Comparison of ENCODE assay signal across 17 cellular contexts in the genomic region with DNA sequence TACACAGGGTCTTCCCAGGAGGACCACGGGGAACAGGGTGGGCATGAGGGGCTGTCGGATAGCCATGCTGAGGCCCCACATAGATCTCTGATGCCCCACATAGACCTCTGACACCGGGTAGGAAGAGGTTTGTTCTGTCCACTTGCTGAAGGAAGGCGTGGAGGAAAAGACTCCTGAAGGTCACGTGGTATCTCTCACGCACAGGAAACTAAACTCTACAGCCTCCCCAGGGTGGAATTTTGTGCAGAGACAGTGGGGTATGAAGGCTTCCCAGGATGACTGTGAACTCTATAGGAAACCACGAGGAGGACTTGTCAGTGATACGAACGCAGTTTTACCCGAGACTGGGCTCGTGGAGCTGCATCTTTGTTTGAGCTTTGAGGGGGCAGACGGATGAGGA. TPM values are rescaled to one million over a fixed set of nuclear protein-coding genes. Genes with fewer than 3 reads are reported as not detected.
DNase-seq lines count a peak whose midpoint lies in the region; ATAC-seq and TF ChIP-seq lines count a peak whose summit lies in the region.
"Had no signal": no experiment of that assay in that cellular context is flagged by ENCODE, and none has a peak within 500 bp of the region (broad histone marks: within the 10 kb centered on the region; RNA-seq: fewer than 3 reads in every experiment).

No MANE protein-coding gene starts in this region.

- H3K9me3 Mint-ChIP-seq in activated CD4-positive, alpha-beta memory T cell treated with anti-CD3 and anti-CD28 coated beads, Interleukin-2, amount 10 ng/mL, durations not matched to agents 7 days and 5 days: no peaks in the 10 kb centered on the region
- no peaks in the 10 kb centered on the region for H3K9me3 Mint-ChIP-seq in activated CD4-positive, alpha-beta memory T cell treated with anti-CD3 and anti-CD28 coated beads for 36 hours
- no peaks in the 10 kb centered on the region for H3K9me3 Mint-ChIP-seq in type B pancreatic cell

- intact Hi-C loops in activated CD4-positive, alpha-beta memory T cell treated with anti-CD3 and anti-CD28 coated beads for 36 hours (cut with micrococcal nuclease): no loop called here
- intact Hi-C loops in lower lobe of right lung (cut with DNase I): no loop called here

- peak overlapping the region; percentile 59 for H3K27ac ChIP-seq in caudate nucleus (ENCODE audit: low read depth, low read length)
- H3K27ac ChIP-seq in lower lobe of right lung: peak overlapping the region; percentile 58
- peak overlapping the region in 2 of 4 donors; percentile 50 to 60 for H3K27ac ChIP-seq in Peyer's patch
- H3K27ac ChIP-seq: ovary had no signal

- no peak for ATAC-seq in lower lobe of right lung
- no peak for ATAC-seq in GM18873 (IDR thresholded peaks at IDR 0.05; ENCODE audit: low FRiP score, unreplicated experiment)
- ATAC-seq: activated CD8-positive, alpha-beta T cell treated with anti-CD3 and anti-CD28 coated beads, Interleukin-2, amount 10 ng/mL, durations not matched to agents 7 days and 5 days; SK-N-SH treated with all-trans-retinoic acid at 6 μM for 48 hours; stimulated activated naive CD8-positive, alpha-beta T cell treated with anti-CD3 and anti-CD28 coated beads, Interleukin-15, Interleukin-2, amounts not matched to agents 100 U/mL and 50 U/mL, for 24 hours had no signal

- TF ChIP-seq CTCF in lower lobe of right lung (IDR thresholded peaks at IDR 0.05) (no peak), type B pancreatic cell (conservative IDR thresholded peaks at IDR 0.05) (no peak), Peyer's patch (IDR thresholded peaks at IDR 0.05) (no peak)

- H3K9me3 ChIP-seq in lower lobe of right lung: no peaks in the 10 kb centered on the region
- H3K9me3 ChIP-seq in Peyer's patch: no peaks in the 10 kb centered on the region
- H3K9me3 ChIP-seq: Caco-2, ovary had no signal

- no peaks in the 10 kb centered on the region for H3K36me3 Mint-ChIP-seq in activated CD4-positive, alpha-beta memory T cell treated with anti-CD3 and anti-CD28 coated beads, Interleukin-2, amount 10 ng/mL, durations not matched to agents 7 days and 5 days (ENCODE audit: low read depth)
- no peaks in the 10 kb centered on the region for H3K36me3 Mint-ChIP-seq in activated CD4-positive, alpha-beta memory T cell treated with anti-CD3 and anti-CD28 coated beads for 36 hours
- H3K36me3 Mint-ChIP-seq in type B pancreatic cell: no peaks in the 10 kb centered on the region

- CTCF ChIA-PET in activated CD4-positive, alpha-beta memory T cell treated with anti-CD3 and anti-CD28 coated beads, Interleukin-2, amount 10 ng/mL, durations not matched to agents 7 days and 5 days (lab: Charles Lee): interaction anchor here (0.7 kb wide), 1 partner anchor 265 kb away, joined by 3 read pairs; no protein-coding TSS in a partner anchor
- CTCF ChIA-PET in activated CD4-positive, alpha-beta memory T cell treated with anti-CD3 and anti-CD28 coated beads for 36 hours (lab: Charles Lee): interaction anchor here (2.0 to 2.7 kb wide), 2 partner anchors 33 to 36 kb away, joined by 5 to 12 read pairs; no protein-coding TSS in a partner anchor

- peaks cover 30% of the 10 kb centered on the region for H3K4me1 ChIP-seq in lower lobe of right lung
- peaks cover 0 to 40% (median 2%) of the 10 kb centered on the region in 4 donors for H3K4me1 ChIP-seq in Peyer's patch
- H3K4me1 ChIP-seq: Caco-2 had no signal

- H3K4me3 ChIP-seq in lower lobe of right lung: peak overlapping the region; percentile 11
- no peak overlapping the region for H3K4me3 ChIP-seq in Peyer's patch
- H3K4me3 ChIP-seq: ovary had no signal

- H3K4me1 Mint-ChIP-seq in activated CD4-positive, alpha-beta memory T cell treated with anti-CD3 and anti-CD28 coated beads, Interleukin-2, amount 10 ng/mL, durations not matched to agents 7 days and 5 days: peaks cover 22% of the 10 kb centered on the region
- H3K4me1 Mint-ChIP-seq in activated CD4-positive, alpha-beta memory T cell treated with anti-CD3 and anti-CD28 coated beads for 36 hours (ENCODE audit: low read depth): peaks cover 17% of the 10 kb centered on the region
- H3K4me1 Mint-ChIP-seq in type B pancreatic cell (ENCODE audit: unreplicated experiment): peaks cover 16% of the 10 kb centered on the region

- POLR2A ChIA-PET in activated CD4-positive, alpha-beta memory T cell treated with anti-CD3 and anti-CD28 coated beads, Interleukin-2, amount 10 ng/mL, durations not matched to agents 7 days and 5 days (lab: Charles Lee): no interaction called here
- POLR2A ChIA-PET in activated CD4-positive, alpha-beta memory T cell treated with anti-CD3 and anti-CD28 coated beads for 36 hours (lab: Charles Lee): no interaction called here

- peaks cover 1% of the 10 kb centered on the region for H3K27me3 Mint-ChIP-seq in activated CD4-positive, alpha-beta memory T cell treated with anti-CD3 and anti-CD28 coated beads, Interleukin-2, amount 10 ng/mL, durations not matched to agents 7 days and 5 days
- H3K27me3 Mint-ChIP-seq in activated CD4-positive, alpha-beta memory T cell treated with anti-CD3 and anti-CD28 coated beads for 36 hours: no peaks in the 10 kb centered on the region
- peaks cover 15% of the 10 kb centered on the region for H3K27me3 Mint-ChIP-seq in type B pancreatic cell

- H3K27me3 ChIP-seq in lower lobe of right lung (ENCODE audit: low read depth): no peaks in the 10 kb centered on the region
- no peaks in the 10 kb centered on the region for H3K27me3 ChIP-seq in Peyer's patch
- H3K27me3 ChIP-seq: ovary had no signal

- no peak for DNase-seq in activated CD4-positive, alpha-beta memory T cell treated with anti-CD3 and anti-CD28 coated beads, Interleukin-2, amount 10 ng/mL, durations not matched to agents 7 days and 5 days
- DNase-seq in activated CD4-positive, alpha-beta memory T cell treated with anti-CD3 and anti-CD28 coated beads for 36 hours: no peak
- peak in 6 of 61 donors; percentile 12 to 38 (median 25) for DNase-seq in caudate nucleus (lab: John Stamatoyannopoulos, UW)
- DNase-seq in lower lobe of right lung: no peak
- no peak for DNase-seq in type B pancreatic cell (ENCODE audit: extremely low spot score, unreplicated experiment)
- no peak for DNase-seq in effector CD8-positive, alpha-beta T cell (lab: John Stamatoyannopoulos, UW)
- DNase-seq in Peyer's patch: no peak
- DNase-seq: activated CD8-positive, alpha-beta T cell treated with anti-CD3 and anti-CD28 coated beads, Interleukin-2, amount 10 ng/mL, durations not matched to agents 7 days and 5 days; Caco-2; KBM-7; midbrain; NCI-H1105; ovary; stimulated activated naive CD8-positive, alpha-beta T cell treated with anti-CD3 and anti-CD28 coated beads, Interleukin-15, Interleukin-2, amounts not matched to agents 100 U/mL and 50 U/mL, for 24 hours had no signal

- H3K27ac Mint-ChIP-seq in activated CD4-positive, alpha-beta memory T cell treated with anti-CD3 and anti-CD28 coated beads, Interleukin-2, amount 10 ng/mL, durations not matched to agents 7 days and 5 days: no peak overlapping the region
- no peak overlapping the region for H3K27ac Mint-ChIP-seq in activated CD4-positive, alpha-beta memory T cell treated with anti-CD3 and anti-CD28 coated beads for 36 hours
- peak overlapping the region; percentile 43 for H3K27ac Mint-ChIP-seq in type B pancreatic cell
- H3K27ac Mint-ChIP-seq: activated CD8-positive, alpha-beta T cell treated with anti-CD3 and anti-CD28 coated beads, Interleukin-2, amount 10 ng/mL, durations not matched to agents 7 days and 5 days had no signal

- H3K4me3 Mint-ChIP-seq in activated CD4-positive, alpha-beta memory T cell treated with anti-CD3 and anti-CD28 coated beads, Interleukin-2, amount 10 ng/mL, durations not matched to agents 7 days and 5 days: peak overlapping the region; percentile 19
- no peak overlapping the region for H3K4me3 Mint-ChIP-seq in activated CD4-positive, alpha-beta memory T cell treated with anti-CD3 and anti-CD28 coated beads for 36 hours
- H3K4me3 Mint-ChIP-seq in type B pancreatic cell: peak overlapping the region; percentile 42
- H3K4me3 Mint-ChIP-seq: activated CD8-positive, alpha-beta T cell treated with anti-CD3 and anti-CD28 coated beads, Interleukin-2, amount 10 ng/mL, durations not matched to agents 7 days and 5 days had no signal

- no peak for TF ChIP-seq POLR2A in Peyer's patch (IDR thresholded peaks at IDR 0.05)

- no peaks in the 10 kb centered on the region for H3K36me3 ChIP-seq in lower lobe of right lung
- no peaks in the 10 kb centered on the region for H3K36me3 ChIP-seq in Peyer's patch
- H3K36me3 ChIP-seq: ovary had no signal

RNA-seq across cellular contexts. Expression of a gene that starts 2.8 kb away (rescaled TPM):
- 1 to 10 TPM; 7.0 to 7.7 TPM for total RNA-seq in activated CD4-positive, alpha-beta memory T cell treated with anti-CD3 and anti-CD28 coated beads, Interleukin-2, amount 10 ng/mL, durations not matched to agents 7 days and 5 days
- 1 to 10 TPM; 5.0 to 5.6 TPM for total RNA-seq in activated CD4-positive, alpha-beta memory T cell treated with anti-CD3 and anti-CD28 coated beads for 36 hours
- total RNA-seq in lower lobe of right lung: 11.7 TPM
- 11.7 and 19.0 TPM in 2 replicates for total RNA-seq in type B pancreatic cell (ENCODE audit: low replicate concordance)
- 10 to 100 TPM in 3 of 4 donors, 1 to 10 TPM in 1; 7.7 to 22.3 (median 14.9) TPM for total RNA-seq in Peyer's patch

RNA-seq across cellular contexts. Expression of a gene that starts 41.4 kb away (rescaled TPM):
- total RNA-seq in activated CD4-positive, alpha-beta memory T cell treated with anti-CD3 and anti-CD28 coated beads, Interleukin-2, amount 10 ng/mL, durations not matched to agents 7 days and 5 days: under 1 TPM; 0.05 to 0.13 TPM
- under 1 TPM; 0.14 to 0.19 TPM for total RNA-seq in activated CD4-positive, alpha-beta memory T cell treated with anti-CD3 and anti-CD28 coated beads for 36 hours
- total RNA-seq in lower lobe of right lung (2.5 TPM), type B pancreatic cell (ENCODE audit: low replicate concordance) (8.5 and 10.9 TPM in 2 replicates), Peyer's patch (not detected)
- total RNA-seq: fibroblast of villous mesenchyme had no signal

RNA-seq across cellular contexts. Expression of a gene that starts 55.5 kb away (rescaled TPM):
- not detected for total RNA-seq in activated CD4-positive, alpha-beta memory T cell treated with anti-CD3 and anti-CD28 coated beads, Interleukin-2, amount 10 ng/mL, durations not matched to agents 7 days and 5 days
- not detected for total RNA-seq in activated CD4-positive, alpha-beta memory T cell treated with anti-CD3 and anti-CD28 coated beads for 36 hours
- total RNA-seq in lower lobe of right lung (6.6 TPM), type B pancreatic cell (ENCODE audit: low replicate concordance) (4.3 and 7.4 TPM in 2 replicates), Peyer's patch (under 1 TPM in 3 of 4 donors, not detected in 1; 0.57 to 0.88 (median 0.80) TPM)
- total RNA-seq: activated CD8-positive, alpha-beta T cell treated with anti-CD3 and anti-CD28 coated beads, Interleukin-2, amount 10 ng/mL, durations not matched to agents 7 days and 5 days had no signal
